Comparison of ENCODE assay signal across 21 cellular contexts in genomic region chr3:185757176-185757575, GRCh38.
DNase-seq lines count a peak whose midpoint lies in the region; FAIRE-seq and TF ChIP-seq lines count a peak whose summit lies in the region.
"Had no signal": no experiment of that assay in that cellular context is flagged by ENCODE, and none has a peak within 500 bp of the region (broad histone marks: within the 10 kb centered on the region; RNA-seq: fewer than 3 reads in every experiment).

No MANE protein-coding gene starts in this region.

- H3K36me3 ChIP-seq in endothelial cell of umbilical vein (ENCODE audit: control insufficient read depth in 2 of 2, extremely low read depth in 1 of 2, insufficient read depth in 2 of 2, low read length in 2 of 2) (peaks cover 0 to 5% of the 10 kb centered on the region in 2 experiments), smooth muscle cell (ENCODE audit: low read depth) (no peaks in the 10 kb centered on the region)

- H3F3A ChIP-seq in smooth muscle cell (ENCODE audit: low read depth), result no peaks in the 10 kb centered on the region

- dilution Hi-C loops in endothelial cell of umbilical vein (cut with MboI; ENCODE audit: extremely low pct_ligation_motif_present, low sequenced_read_pairs), result no loop called here

- intact Hi-C loops in endothelial cell of umbilical vein (cut with micrococcal nuclease), result no loop called here

- H3K4me2 ChIP-seq in endothelial cell of umbilical vein (ENCODE audit: insufficient read depth, low read length) (peak overlapping the region; percentile 8), smooth muscle cell (no peak overlapping the region)

- POLR2A ChIA-PET in endothelial cell of umbilical vein (lab: Charles Lee), result interaction anchor here (0.7 kb wide), 1 partner anchor 13 kb away, joined by 7 read pairs; no protein-coding TSS in a partner anchor

- no peak for TF ChIP-seq POLR2A in endothelial cell of umbilical vein (IDR thresholded peaks at IDR 0.05; ENCODE audit: low read depth, low read length)

- FAIRE-seq in endothelial cell of umbilical vein (lab: Jason Lieb, UNC), result peak; percentile 37
- FAIRE-seq: D721Med, G401.6, GM12878, GM18507, H1, RCC 7860 had no signal

- H3K27me3 ChIP-seq in endothelial cell of umbilical vein (ENCODE audit: control insufficient read depth in 2 of 2, insufficient read depth in 2 of 2, low read length in 2 of 2) (no peaks in the 10 kb centered on the region), smooth muscle cell (ENCODE audit: low read depth) (no peaks in the 10 kb centered on the region)

- BruUV-seq in endothelial cell of umbilical vein (replicated peaks; lab: Mats Ljungman, UMichigan), result no TSS peak

- H2AFZ ChIP-seq in endothelial cell of umbilical vein (ENCODE audit: low read depth, low read length) (no peak overlapping the region), smooth muscle cell (ENCODE audit: low read depth) (no peak overlapping the region)

- H3K9me3 ChIP-seq in endothelial cell of umbilical vein (replicated peaks; ENCODE audit: control insufficient read depth, insufficient read depth, low read length) (no peaks in the 10 kb centered on the region), smooth muscle cell (replicated peaks; ENCODE audit: low read depth) (no peaks in the 10 kb centered on the region)

- H3K4me1 ChIP-seq in endothelial cell of umbilical vein (ENCODE audit: control insufficient read depth, extremely low read depth, insufficient read depth, low read length), result peaks cover 44% of the 10 kb centered on the region
- H3K4me1 ChIP-seq in smooth muscle cell (ENCODE audit: low read depth), result peaks cover 31% of the 10 kb centered on the region

- H3K9ac ChIP-seq in endothelial cell of umbilical vein (replicated peaks; ENCODE audit: extremely low read depth, insufficient read depth, low read length), result no peak overlapping the region
- no peak overlapping the region for H3K9ac ChIP-seq in smooth muscle cell (ENCODE audit: low read depth)

- H4K20me1 ChIP-seq in endothelial cell of umbilical vein (replicated peaks; ENCODE audit: control insufficient read depth, extremely low read depth, insufficient read depth, low read length), result no peaks in the 10 kb centered on the region
- peaks cover 100% of the 10 kb centered on the region for H4K20me1 ChIP-seq in smooth muscle cell (ENCODE audit: low read depth)

- WGBS in smooth muscle cell (ENCODE audit: low lambda C conversion rate), result 100% methylated on average over 2 of the region's 2 CpGs

- TF ChIP-seq CTCF in endothelial cell of umbilical vein (IDR thresholded peaks at IDR 0.05; ENCODE audit: extremely low read depth in 1 of 2, insufficient read depth in 1 of 2, low read depth in 1 of 2, low read length in 2 of 2) (no peak), smooth muscle cell (IDR thresholded peaks at IDR 0.05; ENCODE audit: borderline replicate concordance, insufficient read depth, poor library complexity, severe bottlenecking) (no peak)

- H3K4me3 ChIP-seq in endothelial cell of umbilical vein (replicated peaks in 1 of 3; ENCODE audit: insufficient read depth in 1 of 3, low read depth in 1 of 3, low read length in 3 of 3) (no peak overlapping the region), smooth muscle cell (no peak overlapping the region)
- H3K4me3 ChIP-seq: GM12878 had no signal

- H3K79me2 ChIP-seq in endothelial cell of umbilical vein (ENCODE audit: control insufficient read depth, insufficient read depth, low read length) (peaks cover 95% of the 10 kb centered on the region), smooth muscle cell (ENCODE audit: low read depth) (peaks cover 100% of the 10 kb centered on the region)

- H3K9me1 ChIP-seq in endothelial cell of umbilical vein (replicated peaks; ENCODE audit: control insufficient read depth, extremely low read depth, insufficient read depth, low read length), result no peaks in the 10 kb centered on the region

- CTCF ChIA-PET in endothelial cell of umbilical vein (lab: Charles Lee), result interaction anchor here (0.6 to 13.5 kb wide), 7 partner anchors 11 to 97 kb away, joined by 3 to 347 read pairs (median 4); no protein-coding TSS in a partner anchor

- DNase-seq in EH (ENCODE audit: low read depth) (peak; percentile 58), LHCN-M2 (ENCODE audit: low read depth) (peak; percentile 37), endothelial cell of umbilical vein (ENCODE audit: low read depth, low spot score) (peak; percentile 45), smooth muscle cell (lab: John Stamatoyannopoulos, UW; ENCODE audit: unreplicated experiment) (no peak), nucleus accumbens (lab: John Stamatoyannopoulos, UW) (no peak), SIG-M5 (lab: John Stamatoyannopoulos, UW) (no peak), ecto neural progenitor cell (ENCODE audit: low spot score) (no peak)
- DNase-seq: ACHN; CD4-positive, alpha-beta T cell; DMS79; Karpas-422; NCI-H1105; NCI-H187 treated with DMSO at 0.1 percent for 48 hours; NCI-H526 treated with DMSO at 0.1 percent for 48 hours; SHP77 had no signal

- peak overlapping the region; percentile 17 for H3K27ac ChIP-seq in endothelial cell of umbilical vein (ENCODE audit: insufficient read depth, low read depth, low read length)
- peak overlapping the region; percentile 15 for H3K27ac ChIP-seq in smooth muscle cell (ENCODE audit: low read depth)

TF ChIP-seq in endothelial cell of umbilical vein, 7 proteins besides CTCF, POLR2A, EP300 and RAD21:
- TF ChIP-seq FOS (IDR thresholded peaks at IDR 0.05; ENCODE audit: borderline replicate concordance, insufficient read depth, low read length) (peak; percentile 16), JUN (IDR thresholded peaks at IDR 0.05; ENCODE audit: borderline replicate concordance, insufficient read depth, insufficient read length, low read depth) (peak; percentile 25), MYC (IDR thresholded peaks at IDR 0.05; ENCODE audit: low read depth, low read length) (no peak)

Comparison
In these comparisons a context has a peak if more than half of its experiments do, and no peak if none do; other contexts are left out.
1. DNase-seq: peak in EH (single experiment), LHCN-M2 (single experiment) and endothelial cell of umbilical vein (single experiment); none in smooth muscle cell (single experiment), nucleus accumbens (0 of 56), SIG-M5 (single experiment) and ecto neural progenitor cell (single experiment).